8 cellular contexts compared by ENCODE assay signal in genomic region chr16:86604436-86605220, GRCh38. TPM values are rescaled to one million over a fixed set of nuclear protein-coding genes. Genes with fewer than 3 reads are reported as not detected.
A peak's percentile ranks its signal among the peaks of the same experiment; 100 is the strongest.
DNase-seq lines count a peak whose midpoint lies in the region; ATAC-seq and TF ChIP-seq lines count a peak whose summit lies in the region.

No MANE protein-coding gene starts in this region.

- intact Hi-C loops in CD14-positive monocyte (cut with micrococcal nuclease) = no loop called here
- intact Hi-C loops in natural killer cell (cut with micrococcal nuclease) = no loop called here
- intact Hi-C loops in left colon (cut with DNase I, micrococcal nuclease) = no loop called here

- in situ Hi-C loops in ACHN (cut with HindIII; ENCODE audit: low pct_ligation_motif_present, low pct_unique_long_range_greater_than_20kb, low sequenced_read_pairs) = no loop called here

- H3K9me3 Mint-ChIP-seq in CD14-positive monocyte = peaks cover 3 to 18% (median 14%) of the 10 kb centered on the region in 7 donors
- H3K9me3 Mint-ChIP-seq in activated T-cell treated with anti-CD3 and anti-CD28 coated beads, Interleukin-2, amount 50 U/mL, for 4 hours = no peaks in the 10 kb centered on the region
- no peaks in the 10 kb centered on the region for H3K9me3 Mint-ChIP-seq in natural killer cell

- H3K27ac Mint-ChIP-seq in CD14-positive monocyte (peak overlapping the region in 1 of 7 donors; percentile 17), natural killer cell (peak overlapping the region; percentile 77 to 93)

- no peaks in the 10 kb centered on the region for H3K36me3 Mint-ChIP-seq in CD14-positive monocyte
- no peaks in the 10 kb centered on the region for H3K36me3 Mint-ChIP-seq in activated T-cell treated with anti-CD3 and anti-CD28 coated beads, Interleukin-2, amount 50 U/mL, for 4 hours (ENCODE audit: insufficient read depth)
- no peaks in the 10 kb centered on the region for H3K36me3 Mint-ChIP-seq in natural killer cell

- H3K4me1 Mint-ChIP-seq in CD14-positive monocyte = peaks cover 9% of the 10 kb centered on the region
- H3K4me1 Mint-ChIP-seq in activated T-cell treated with anti-CD3 and anti-CD28 coated beads, Interleukin-2, amount 50 U/mL, for 4 hours (ENCODE audit: low read depth) = peaks cover 8% of the 10 kb centered on the region
- H3K4me1 Mint-ChIP-seq in natural killer cell = peaks cover 12 to 13% of the 10 kb centered on the region in 2 donors

- H3K4me3 Mint-ChIP-seq in CD14-positive monocyte = peak overlapping the region; percentile 76 to 84
- peak overlapping the region; percentile 77 for H3K4me3 Mint-ChIP-seq in activated T-cell treated with anti-CD3 and anti-CD28 coated beads, Interleukin-2, amount 50 U/mL, for 4 hours
- H3K4me3 Mint-ChIP-seq in natural killer cell = peak overlapping the region; percentile 92

- TF ChIP-seq CTCF in CD14-positive monocyte (IDR thresholded peaks at IDR 0.05) (no peak), natural killer cell (IDR thresholded peaks at IDR 0.05) (no peak)

- peaks cover 0 to 18% (median 6%) of the 10 kb centered on the region in 3 donors for H3K27me3 Mint-ChIP-seq in CD14-positive monocyte (ENCODE audit: low read depth in 3 of 3)
- H3K27me3 Mint-ChIP-seq in activated T-cell treated with anti-CD3 and anti-CD28 coated beads, Interleukin-2, amount 50 U/mL, for 4 hours (ENCODE audit: low read depth) = peaks cover 24% of the 10 kb centered on the region
- H3K27me3 Mint-ChIP-seq in natural killer cell (ENCODE audit: low read depth in 2 of 2) = peaks cover 16 to 33% of the 10 kb centered on the region in 2 donors

- ATAC-seq in HG03139 (IDR thresholded peaks at IDR 0.05; ENCODE audit: unreplicated experiment) (peak; percentile 63), natural killer cell (peak; percentile 94 to 99 (median 99)), left colon (no peak), HG03432 (IDR thresholded peaks at IDR 0.05; ENCODE audit: unreplicated experiment) (no peak)
- ATAC-seq in activated T-cell treated with anti-CD3 and anti-CD28 coated beads, Interleukin-2, amount 50 U/mL, for 4 hours = peak; percentile 80 to 96

- DNase-seq in CD14-positive monocyte (ENCODE audit: low spot score) = no peak
- DNase-seq in activated T-cell treated with anti-CD3 and anti-CD28 coated beads, Interleukin-2, amount 50 U/mL, for 4 hours = peak; percentile 24
- peak; percentile 46 for DNase-seq in natural killer cell
- no peak for DNase-seq in left colon
- DNase-seq in ACHN = no peak
- no peak for DNase-seq in NCI-H345 treated with DMSO at 0.1 percent for 48 hours (lab: John Stamatoyannopoulos, UW; ENCODE audit: unreplicated experiment)

RNA-seq across cellular contexts. Expression of gene FOXL1, which starts 26.3 kb away (rescaled TPM):
- not detected for polyA plus RNA-seq in CD14-positive monocyte
- not detected for total RNA-seq in activated T-cell treated with anti-CD3 and anti-CD28 coated beads, Interleukin-2, amount 50 U/mL, for 4 hours
- total RNA-seq in natural killer cell (under 1 TPM in 1 of 3 donors, not detected in 2; 0.10 TPM), left colon (1 to 10 TPM; 2.0 to 4.2 TPM)

RNA-seq across cellular contexts. Expression of gene FOXC2, which starts 38.0 kb away (rescaled TPM):
- not detected for polyA plus RNA-seq in CD14-positive monocyte
- not detected for total RNA-seq in activated T-cell treated with anti-CD3 and anti-CD28 coated beads, Interleukin-2, amount 50 U/mL, for 4 hours
- total RNA-seq in natural killer cell (under 1 TPM in 1 of 3 donors, not detected in 2; 0.14 TPM), left colon (under 1 TPM; 0.34 TPM)

RNA-seq across cellular contexts. Expression of gene MTHFSD, which starts 49.6 kb away (rescaled TPM):
- polyA plus RNA-seq in CD14-positive monocyte = 10 to 100 TPM in 1 of 2 donors, 1 to 10 TPM in 1; 7.2 to 11.7 TPM
- total RNA-seq in activated T-cell treated with anti-CD3 and anti-CD28 coated beads, Interleukin-2, amount 50 U/mL, for 4 hours = 10 to 100 TPM; 18.9 to 21.2 (median 20.1) TPM
- total RNA-seq in natural killer cell (10 to 100 TPM; 14.3 to 22.0 (median 16.9) TPM), left colon (10 to 100 TPM; 18.6 to 23.3 TPM)

Comparison
In these comparisons a context has a peak if more than half of its experiments do, and no peak if none do; other contexts are left out.
1. DNase-seq: peak in activated T-cell treated with anti-CD3 and anti-CD28 coated beads, Interleukin-2, amount 50 U/mL, for 4 hours (single experiment) and natural killer cell (single experiment); none in CD14-positive monocyte (single experiment), left colon (0 of 2), ACHN (single experiment) and NCI-H345 treated with DMSO at 0.1 percent for 48 hours (single experiment).
2. ATAC-seq: peak in HG03139 (single experiment), activated T-cell treated with anti-CD3 and anti-CD28 coated beads, Interleukin-2, amount 50 U/mL, for 4 hours (2 of 2) and natural killer cell (3 of 3); none in left colon (single experiment) and HG03432 (single experiment).
3. Peak in every context shown above with its lines, with median percentiles within 50 percentile points of each other: H3K4me3 Mint-ChIP-seq.